ENCODE assay signal across 8 cellular contexts in the genomic region with DNA sequence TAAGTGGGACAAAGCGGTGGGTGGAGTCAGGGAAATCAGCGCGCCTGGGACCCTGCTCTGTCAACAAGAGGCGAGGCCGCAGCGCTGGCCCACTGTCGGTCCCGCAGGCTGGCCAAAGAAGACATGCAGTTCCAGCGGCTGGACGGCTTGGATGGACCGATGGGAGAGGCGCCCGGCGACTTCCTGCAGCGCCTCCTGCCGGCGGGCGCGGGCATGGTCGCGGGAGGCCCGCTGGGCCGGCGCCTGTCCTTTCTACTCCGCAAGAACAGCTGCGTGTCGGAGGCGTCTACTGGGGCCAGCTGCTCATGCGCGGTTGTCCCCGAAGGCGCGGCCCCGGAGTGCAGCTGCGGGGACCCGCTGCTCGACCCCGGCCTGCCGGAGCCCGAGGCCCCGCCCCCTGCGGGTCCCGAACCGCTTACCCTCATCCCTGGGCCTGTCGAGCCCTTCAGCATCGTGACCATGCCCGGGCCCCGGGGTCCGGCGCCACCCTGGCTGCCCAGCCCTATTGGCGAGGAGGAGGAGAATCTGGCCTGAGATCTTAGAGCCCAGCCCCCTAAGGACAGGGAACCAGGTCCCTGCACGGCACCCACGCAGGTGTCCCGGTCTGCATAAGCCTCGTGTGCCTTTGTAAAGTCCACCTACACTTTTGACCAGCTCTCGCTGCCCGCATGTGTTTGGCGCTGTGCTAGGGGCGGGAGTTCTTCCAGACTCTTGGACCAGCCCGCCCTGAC. TPM values are rescaled to one million over a fixed set of nuclear protein-coding genes. Genes with fewer than 3 reads are reported as not detected.
DNase-seq lines count a peak whose midpoint lies in the region; ATAC-seq, FAIRE-seq and TF ChIP-seq lines count a peak whose summit lies in the region.

No MANE protein-coding gene starts in this region.

- H4K20me1 ChIP-seq in GM23338 (replicated peaks; ENCODE audit: insufficient read depth) (0 out of 2 replicates have a peak, but pooled peaks cover 4% of the 10 kb centered on the region), H1 (replicated peaks in 1 of 2; ENCODE audit: control insufficient read depth in 1 of 2, insufficient read depth in 2 of 2, low read length in 2 of 2) (no peaks in the 10 kb centered on the region)

- no peaks in the 10 kb centered on the region for H3K79me2 ChIP-seq in GM23338 (replicated peaks; ENCODE audit: insufficient read depth)
- H3K79me2 ChIP-seq in H1 (ENCODE audit: control insufficient read depth in 1 of 2, insufficient read depth in 2 of 2, low read length in 2 of 2), result no peaks in the 10 kb centered on the region

- TF ChIP-seq POLR2A in H1 (IDR thresholded peaks at IDR 0.05; ENCODE audit: control extremely low read depth in 1 of 2, low read depth in 2 of 2, low read length in 2 of 2), result peak in 1 of 2 experiments; percentile 59; a peak in 1 of 3 replicates

- H2BK15ac ChIP-seq in H1 (ENCODE audit: low read length), result no peak overlapping the region

- H3K27me3 ChIP-seq in AG04450 (ENCODE audit: control insufficient read depth, insufficient read depth, low read length), result peaks cover 3% of the 10 kb centered on the region
- H3K27me3 ChIP-seq in GM23338 (ENCODE audit: insufficient read depth), result 0 out of 2 replicates have a peak, but pooled peaks cover 3% of the 10 kb centered on the region
- H3K27me3 ChIP-seq in H1 (replicated peaks in 1 of 4; ENCODE audit: control insufficient read depth in 3 of 4, extremely low read depth in 1 of 4, insufficient read depth in 3 of 4, low read length in 3 of 4), result no peaks in the 10 kb centered on the region; a peak in 1 of 7 replicates

- H3K36me3 Mint-ChIP-seq in GM23338 (ENCODE audit: low read depth), result peaks cover 20% of the 10 kb centered on the region
- H3K36me3 Mint-ChIP-seq in activated CD4-positive, alpha-beta memory T cell treated with anti-CD3 and anti-CD28 coated beads, Interleukin-2, amount 10 ng/mL, durations not matched to agents 7 days and 5 days (ENCODE audit: low read depth), result no peaks in the 10 kb centered on the region
- no peaks in the 10 kb centered on the region for H3K36me3 Mint-ChIP-seq in memory B cell

- no peaks in the 10 kb centered on the region for H3K79me1 ChIP-seq in H1 (ENCODE audit: low read depth, low read length)

- H3K36me3 ChIP-seq in GM23338 (ENCODE audit: insufficient read depth), result no peaks in the 10 kb centered on the region
- H3K36me3 ChIP-seq in H1 (ENCODE audit: control insufficient read depth in 2 of 4, insufficient read depth in 4 of 4, low read length in 3 of 4), result peaks cover 1 to 3% (median 3%) of the 10 kb centered on the region in 4 experiments; a peak in 4 of 8 replicates

- H3K27ac Mint-ChIP-seq in GM23338 (no peak overlapping the region), memory B cell (no peak overlapping the region)
- no peak overlapping the region for H3K27ac Mint-ChIP-seq in activated CD4-positive, alpha-beta memory T cell treated with anti-CD3 and anti-CD28 coated beads, Interleukin-2, amount 10 ng/mL, durations not matched to agents 7 days and 5 days

- ATAC-seq in GM23338, result peak; percentile 88
- peak; percentile 74 for ATAC-seq in memory B cell (ENCODE audit: low read depth)
- no peak for ATAC-seq in GM21526 (IDR thresholded peaks at IDR 0.05; ENCODE audit: low FRiP score, unreplicated experiment)

- H3K27me3 Mint-ChIP-seq in GM23338 (ENCODE audit: insufficient read depth, low read depth, poor library complexity), result peaks cover 29% of the 10 kb centered on the region
- peaks cover 4% of the 10 kb centered on the region for H3K27me3 Mint-ChIP-seq in activated CD4-positive, alpha-beta memory T cell treated with anti-CD3 and anti-CD28 coated beads, Interleukin-2, amount 10 ng/mL, durations not matched to agents 7 days and 5 days
- H3K27me3 Mint-ChIP-seq in memory B cell, result peaks cover 18% of the 10 kb centered on the region

- H4K5ac ChIP-seq in H1 (ENCODE audit: insufficient read length, low read depth, low read length), result no peak overlapping the region

- POLR2A ChIA-PET in AG04450 (lab: Yijun Ruan, JAX), result interaction anchor here (0.6 to 2.4 kb wide), 4 partner anchors 9 to 36 kb away, joined by 3 to 10 read pairs (median 3); a partner anchor contains a TSS
- POLR2A ChIA-PET in activated CD4-positive, alpha-beta memory T cell treated with anti-CD3 and anti-CD28 coated beads, Interleukin-2, amount 10 ng/mL, durations not matched to agents 7 days and 5 days (lab: Charles Lee), result interaction anchor here (1.1 to 1.7 kb wide), 8 partner anchors 18 to 61 kb away, joined by 3 to 8 read pairs (median 4); a partner anchor contains a TSS
- POLR2A ChIA-PET in H1 (lab: Charles Lee; ENCODE audit: partially characterized antibody), result interaction anchor here (0.6 to 6.5 kb wide), 21 partner anchors 8 to 80 kb away, joined by 3 to 50 read pairs (median 4); a partner anchor contains a TSS

- H2AFZ ChIP-seq in GM23338 (peak overlapping the region; percentile 86), H1 (ENCODE audit: low read length) (0 out of 2 replicates have a peak overlapping the region, but pooled peaks have one; percentile 84)

- no peak overlapping the region for H2AK5ac ChIP-seq in H1 (ENCODE audit: low read depth, low read length)

- CTCF ChIA-PET in AG04450 (lab: Charles Lee), result interaction anchor here (0.6 to 11.9 kb wide), 32 partner anchors 8 to 1082 kb away, joined by 3 to 247 read pairs (median 4); a partner anchor contains a TSS
- CTCF ChIA-PET in activated CD4-positive, alpha-beta memory T cell treated with anti-CD3 and anti-CD28 coated beads, Interleukin-2, amount 10 ng/mL, durations not matched to agents 7 days and 5 days (lab: Charles Lee), result interaction anchor here (0.5 to 16.8 kb wide), 24 partner anchors 10 to 175 kb away, joined by 3 to 419 read pairs (median 6); a partner anchor contains a TSS
- CTCF ChIA-PET in H1 (lab: Charles Lee; ENCODE audit: partially characterized antibody), result interaction anchor here (0.8 to 17.5 kb wide), 13 partner anchors 9 to 116 kb away, joined by 3 to 288 read pairs (median 11); a partner anchor contains a TSS

- H3K4me2 ChIP-seq in GM23338, result peak overlapping the region; percentile 80
- H3K4me2 ChIP-seq in H1 (ENCODE audit: insufficient read depth in 1 of 2, low read depth in 2 of 2, low read length in 2 of 2), result peak overlapping the region; percentile 2 to 86

- H3K4me3 ChIP-seq in AG04450 (ENCODE audit: low read depth, low read length) (peak overlapping the region; percentile 53), GM23338 (peak overlapping the region; percentile 57), H1 (ENCODE audit: extremely low read depth in 1 of 4, insufficient read depth in 2 of 4, low read depth in 3 of 4, low read length in 4 of 4) (peak overlapping the region; percentile 12 to 59 (median 27); a peak in 6 of 8 replicates)

- no peak; a peak in 1 of 3 replicates for TF ChIP-seq EP300 in H1 (IDR thresholded peaks at IDR 0.05; ENCODE audit: borderline replicate concordance in 1 of 2, low read depth in 2 of 2, low read length in 2 of 2)

- no peak overlapping the region for H3K14ac ChIP-seq in H1 (ENCODE audit: insufficient read length)

- H2BK120ac ChIP-seq in H1 (replicated peaks; ENCODE audit: low read depth, low read length), result no peak overlapping the region

- peaks cover 7% of the 10 kb centered on the region; the same call in 1 of the 2 replicates for H3F3A ChIP-seq in GM23338 (replicated peaks; ENCODE audit: low read depth)

- H3K4me1 Mint-ChIP-seq in GM23338 (peaks cover 6% of the 10 kb centered on the region; the same call in 2 of the 3 replicates), memory B cell (no peaks in the 10 kb centered on the region)
- H3K4me1 Mint-ChIP-seq in activated CD4-positive, alpha-beta memory T cell treated with anti-CD3 and anti-CD28 coated beads, Interleukin-2, amount 10 ng/mL, durations not matched to agents 7 days and 5 days, result peaks cover 11% of the 10 kb centered on the region

- H3K4me1 ChIP-seq in GM23338 (ENCODE audit: insufficient read depth), result no peaks in the 10 kb centered on the region; the same call in 1 of the 2 replicates
- H3K4me1 ChIP-seq in H1 (replicated peaks in 1 of 4; ENCODE audit: control insufficient read depth in 3 of 4, insufficient read depth in 4 of 4, low read length in 3 of 4), result peaks cover 0 to 6% (median 2%) of the 10 kb centered on the region in 4 experiments; a peak in 3 of 7 replicates

- peak overlapping the region; percentile 62; the same call in 1 of the 2 replicates for H4K8ac ChIP-seq in H1 (ENCODE audit: extremely low read depth, insufficient read depth, low read length)

- H3K23me2 ChIP-seq in H1 (ENCODE audit: low read depth, low read length), result peaks cover 2% of the 10 kb centered on the region; the same call in 1 of the 2 replicates

- H3K56ac ChIP-seq in H1 (replicated peaks; ENCODE audit: insufficient read length, low read depth, low read length), result no peak overlapping the region

- no peak overlapping the region for H2BK20ac ChIP-seq in H1 (ENCODE audit: low read length)

- H2BK12ac ChIP-seq in H1 (ENCODE audit: low read depth, low read length), result no peak overlapping the region

- H3K23ac ChIP-seq in H1 (ENCODE audit: insufficient read length), result no peak overlapping the region

- TF ChIP-seq CTCF in AG04450 (IDR thresholded peaks at IDR 0.05; ENCODE audit: low read depth, low read length) (peak; percentile 76), GM23338 (conservative IDR thresholded peaks at IDR 0.05; ENCODE audit: low read depth in 2 of 2) (peak; percentile 78 to 94), H1 (IDR thresholded peaks at IDR 0.05; ENCODE audit: control extremely low read depth in 1 of 3, insufficient read depth in 1 of 3, low read depth in 1 of 3, low read length in 3 of 3) (peak; percentile 90 to 94 (median 91))

- no peak overlapping the region for H2BK5ac ChIP-seq in H1 (ENCODE audit: low read depth, low read length)

- H4K91ac ChIP-seq in H1 (replicated peaks; ENCODE audit: insufficient read length, low read length), result no peak overlapping the region

- no peak for DNase-seq in AG04450 (ENCODE audit: low read depth, low spot score)
- DNase-seq in GM23338 (ENCODE audit: low spot score), result peak; percentile 91
- DNase-seq in NCI-H748 treated with DMSO at 0.1 percent for 48 hours (lab: John Stamatoyannopoulos, UW), result peak; percentile 44
- peak; percentile 71 for DNase-seq in activated CD4-positive, alpha-beta memory T cell treated with anti-CD3 and anti-CD28 coated beads, Interleukin-2, amount 10 ng/mL, durations not matched to agents 7 days and 5 days
- DNase-seq in H1 (ENCODE audit: low read depth in 1 of 2, low spot score in 2 of 2), result peak; percentile 83 to 95
- DNase-seq in memory B cell (ENCODE audit: low spot score in 2 of 2), result peak; percentile 63 to 75
- peak; percentile 55 to 59 for DNase-seq in stimulated activated CD8-positive, alpha-beta memory T cell treated with anti-CD3 and anti-CD28 coated beads, Interleukin-2, amount 100 ng/mL, for 48 hours (ENCODE audit: low read depth in 2 of 2)

- peak overlapping the region; percentile 32; the same call in 1 of the 2 replicates for H3K18ac ChIP-seq in H1 (ENCODE audit: extremely low read depth, low read length)

- peak overlapping the region in 2 of 4 experiments; percentile 25 to 38; a peak in 2 of 7 replicates for H3K9ac ChIP-seq in H1 (replicated peaks in 1 of 4; ENCODE audit: extremely low read depth in 1 of 4, low read depth in 3 of 4, low read length in 3 of 4)

- FAIRE-seq in H1 (lab: Jason Lieb, UNC), result no peak

- H3K27ac ChIP-seq in AG04450 (ENCODE audit: low read depth, low read length) (no peak overlapping the region), GM23338 (ENCODE audit: low read depth) (no peak overlapping the region), H1 (ENCODE audit: low read depth, low read length) (no peak overlapping the region)

- TF ChIP-seq RAD21 in H1 (IDR thresholded peaks at IDR 0.05 in 1 of 2, conservative IDR thresholded peaks at IDR 0.05 in 1 of 2; ENCODE audit: low read depth in 2 of 2, low read length in 2 of 2), result peak; percentile 52 to 63

- H3K4me3 Mint-ChIP-seq in GM23338, result peak overlapping the region; percentile 65
- H3K4me3 Mint-ChIP-seq in activated CD4-positive, alpha-beta memory T cell treated with anti-CD3 and anti-CD28 coated beads, Interleukin-2, amount 10 ng/mL, durations not matched to agents 7 days and 5 days, result peak overlapping the region; percentile 49
- H3K4me3 Mint-ChIP-seq in memory B cell, result peak overlapping the region; percentile 32

- H3K4ac ChIP-seq in H1 (replicated peaks; ENCODE audit: insufficient read length, low read depth, low read length), result no peak overlapping the region

- 7% methylated on average over 60 of the region's 60 CpGs; no CpG with 5 or more reads in 1 of the 2 experiments for WGBS in H1 (ENCODE audit: extremely low coverage in 1 of 2, insufficient coverage in 1 of 2, insufficient read length in 1 of 2, insufficient replicate concordance in 2 of 2, low coverage in 1 of 2, low lambda C conversion rate in 2 of 2, missing lambda C conversion rate in 1 of 2), 2 experiments

- H3K9me3 ChIP-seq in AG04450 (ENCODE audit: control insufficient read depth, insufficient read depth, low read length) (no peaks in the 10 kb centered on the region; the same call in 1 of the 2 replicates), H1 (ENCODE audit: insufficient read depth in 2 of 2, low read depth in 1 of 2, low read length in 1 of 2) (no peaks in the 10 kb centered on the region)

- no peaks in the 10 kb centered on the region for H3K9me2 ChIP-seq in GM23338 (ENCODE audit: insufficient read depth)

- H3K9me3 Mint-ChIP-seq in GM23338, result peaks cover 3% of the 10 kb centered on the region; the same call in 2 of the 3 replicates
- no peaks in the 10 kb centered on the region for H3K9me3 Mint-ChIP-seq in activated CD4-positive, alpha-beta memory T cell treated with anti-CD3 and anti-CD28 coated beads, Interleukin-2, amount 10 ng/mL, durations not matched to agents 7 days and 5 days
- no peaks in the 10 kb centered on the region for H3K9me3 Mint-ChIP-seq in memory B cell

RNA-seq across cellular contexts. Expression of a gene that starts 6.1 kb away (rescaled TPM):
- polyA plus RNA-seq in AG04450 (2011; rRNA removed) (not detected in 2 replicates), GM23338 (2016; fragmentation: Nextera tagmentation; extraction: Ambion mirVana) (1.2 and 1.3 TPM in 2 replicates), H1 (2011; rRNA removed) (7.3 and 11.6 TPM in 2 replicates)
- not detected in 2 replicates for polyA minus RNA-seq in AG04450 (2011; rRNA and poly(A)+ RNA removed)
- total RNA-seq in GM23338 (2014; rRNA removed; shearing (Covaris generic)), result 7.5 and 10.4 TPM in 2 replicates
- not detected for total RNA-seq in activated CD4-positive, alpha-beta memory T cell treated with anti-CD3 and anti-CD28 coated beads, Interleukin-2, amount 10 ng/mL, durations not matched to agents 7 days and 5 days
- 4.6 TPM in 2 replicates for total RNA-seq in H1 (2021; fragmentation: NEBNext Ultra II Directional; extraction: Animal tissue kit (Norgen Biotek cat#: 25700))
- polyA plus RNA-seq in H1 (2011; cell fraction: cytosol; rRNA removed), result 7.1 TPM
- polyA plus RNA-seq in H1 (2011; cell fraction: nucleus; rRNA removed), result 9.7 TPM
- polyA plus RNA-seq in H1 (2012, experiment 1 of 2), result 2.3 to 6.3 TPM (median 4.2 TPM) in 4 replicates
- polyA plus RNA-seq in H1 (2012, experiment 2 of 2), result 4.4 TPM
- polyA plus RNA-seq in H1 (2013, experiment 1 of 2), result 6.4 TPM
- polyA plus RNA-seq in H1 (2013, experiment 2 of 2), result 5.7 TPM
- 5.7 and 7.9 TPM in 2 replicates for polyA minus RNA-seq in H1 (2011; rRNA and poly(A)+ RNA removed)
- 4.3 TPM for polyA minus RNA-seq in H1 (2011; cell fraction: cytosol; rRNA and poly(A)+ RNA removed)
- 2.5 TPM for polyA minus RNA-seq in H1 (2011; cell fraction: nucleus; rRNA and poly(A)+ RNA removed)

RNA-seq across cellular contexts. Expression of a gene that starts 17.6 kb away (rescaled TPM):
- polyA plus RNA-seq in AG04450 (2011; rRNA removed) (5.5 and 6.4 TPM in 2 replicates), GM23338 (2016; fragmentation: Nextera tagmentation; extraction: Ambion mirVana) (46.9 and 56.9 TPM in 2 replicates), H1 (2011; rRNA removed) (23.8 and 39.2 TPM in 2 replicates)
- 4.7 and 5.7 TPM in 2 replicates for polyA minus RNA-seq in AG04450 (2011; rRNA and poly(A)+ RNA removed)
- total RNA-seq in GM23338 (2014; rRNA removed; shearing (Covaris generic)), result 85.3 and 86.4 TPM in 2 replicates
- total RNA-seq in activated CD4-positive, alpha-beta memory T cell treated with anti-CD3 and anti-CD28 coated beads, Interleukin-2, amount 10 ng/mL, durations not matched to agents 7 days and 5 days, result 10 to 100 TPM; 17.0 to 17.8 TPM
- 59.3 and 63.2 TPM in 2 replicates for total RNA-seq in H1 (2021; fragmentation: NEBNext Ultra II Directional; extraction: Animal tissue kit (Norgen Biotek cat#: 25700))
- 52.1 TPM for polyA plus RNA-seq in H1 (2011; cell fraction: cytosol; rRNA removed)
- polyA plus RNA-seq in H1 (2011; cell fraction: nucleus; rRNA removed), result 124 TPM
- polyA plus RNA-seq in H1 (2012, experiment 1 of 2), result 72.5 to 107 TPM (median 96.5 TPM) in 4 replicates
- 35.9 TPM for polyA plus RNA-seq in H1 (2012, experiment 2 of 2)
- polyA plus RNA-seq in H1 (2013, experiment 1 of 2), result 47.5 TPM
- polyA plus RNA-seq in H1 (2013, experiment 2 of 2), result 40.1 TPM
- polyA minus RNA-seq in H1 (2011; rRNA and poly(A)+ RNA removed), result 25.1 and 27.9 TPM in 2 replicates
- 17.9 TPM for polyA minus RNA-seq in H1 (2011; cell fraction: cytosol; rRNA and poly(A)+ RNA removed)
- polyA minus RNA-seq in H1 (2011; cell fraction: nucleus; rRNA and poly(A)+ RNA removed), result 50.3 TPM

RNA-seq across cellular contexts. Expression of a gene that starts 20.4 kb away (rescaled TPM):
- polyA plus RNA-seq in AG04450 (2011; rRNA removed) (114 and 129 TPM in 2 replicates), GM23338 (2016; fragmentation: Nextera tagmentation; extraction: Ambion mirVana) (89.5 and 90.4 TPM in 2 replicates), H1 (2011; rRNA removed) (297 and 304 TPM in 2 replicates)
- 59.1 and 81.4 TPM in 2 replicates for polyA minus RNA-seq in AG04450 (2011; rRNA and poly(A)+ RNA removed)
- 75.3 and 109 TPM in 2 replicates for total RNA-seq in GM23338 (2014; rRNA removed; shearing (Covaris generic))
- total RNA-seq in activated CD4-positive, alpha-beta memory T cell treated with anti-CD3 and anti-CD28 coated beads, Interleukin-2, amount 10 ng/mL, durations not matched to agents 7 days and 5 days, result 10 to 100 TPM; 61.8 to 62.9 TPM
- total RNA-seq in H1 (2021; fragmentation: NEBNext Ultra II Directional; extraction: Animal tissue kit (Norgen Biotek cat#: 25700)), result 105 and 106 TPM in 2 replicates
- 261 TPM for polyA plus RNA-seq in H1 (2011; cell fraction: cytosol; rRNA removed)
- 249 TPM for polyA plus RNA-seq in H1 (2011; cell fraction: nucleus; rRNA removed)
- 171 to 210 TPM (median 184 TPM) in 4 replicates for polyA plus RNA-seq in H1 (2012, experiment 1 of 2)
- polyA plus RNA-seq in H1 (2012, experiment 2 of 2), result 256 TPM
- 76.0 TPM for polyA plus RNA-seq in H1 (2013, experiment 1 of 2)
- 71.3 TPM for polyA plus RNA-seq in H1 (2013, experiment 2 of 2)
- polyA minus RNA-seq in H1 (2011; rRNA and poly(A)+ RNA removed), result 108 and 115 TPM in 2 replicates
- 60.5 TPM for polyA minus RNA-seq in H1 (2011; cell fraction: cytosol; rRNA and poly(A)+ RNA removed)
- 36.4 TPM for polyA minus RNA-seq in H1 (2011; cell fraction: nucleus; rRNA and poly(A)+ RNA removed)

RNA-seq across cellular contexts. Expression of a gene that starts 23.2 kb away (rescaled TPM):
- polyA plus RNA-seq in AG04450 (2011; rRNA removed), result 147 and 161 TPM in 2 replicates
- polyA minus RNA-seq in AG04450 (2011; rRNA and poly(A)+ RNA removed), result 42.2 and 48.6 TPM in 2 replicates
- 170 and 171 TPM in 2 replicates for total RNA-seq in GM23338 (2014; rRNA removed; shearing (Covaris generic))
- 254 and 257 TPM in 2 replicates for polyA plus RNA-seq in GM23338 (2016; fragmentation: Nextera tagmentation; extraction: Ambion mirVana)
- total RNA-seq in activated CD4-positive, alpha-beta memory T cell treated with anti-CD3 and anti-CD28 coated beads, Interleukin-2, amount 10 ng/mL, durations not matched to agents 7 days and 5 days, result 100 to 1,000 TPM; 205 TPM
- 149 and 156 TPM in 2 replicates for total RNA-seq in H1 (2021; fragmentation: NEBNext Ultra II Directional; extraction: Animal tissue kit (Norgen Biotek cat#: 25700))
- polyA plus RNA-seq in H1 (2011; rRNA removed), result 130 and 167 TPM in 2 replicates
- 216 TPM for polyA plus RNA-seq in H1 (2011; cell fraction: cytosol; rRNA removed)
- polyA plus RNA-seq in H1 (2011; cell fraction: nucleus; rRNA removed), result 124 TPM
- 169 to 208 TPM (median 189 TPM) in 4 replicates for polyA plus RNA-seq in H1 (2012, experiment 1 of 2)
- 245 TPM for polyA plus RNA-seq in H1 (2012, experiment 2 of 2)
- polyA plus RNA-seq in H1 (2013, experiment 1 of 2), result 179 TPM
- 179 TPM for polyA plus RNA-seq in H1 (2013, experiment 2 of 2)
- 33.4 and 36.1 TPM in 2 replicates for polyA minus RNA-seq in H1 (2011; rRNA and poly(A)+ RNA removed)
- 45.1 TPM for polyA minus RNA-seq in H1 (2011; cell fraction: cytosol; rRNA and poly(A)+ RNA removed)
- 31.4 TPM for polyA minus RNA-seq in H1 (2011; cell fraction: nucleus; rRNA and poly(A)+ RNA removed)

RNA-seq across cellular contexts. Expression of a gene that starts 33.6 kb away (rescaled TPM):
- polyA plus RNA-seq in AG04450 (2011; rRNA removed) (24.1 and 44.3 TPM in 2 replicates), GM23338 (2016; fragmentation: Nextera tagmentation; extraction: Ambion mirVana) (7.7 and 7.8 TPM in 2 replicates), H1 (2011; rRNA removed) (10.0 and 14.1 TPM in 2 replicates)
- polyA minus RNA-seq in AG04450 (2011; rRNA and poly(A)+ RNA removed), result 15.7 and 16.4 TPM in 2 replicates
- 16.0 and 20.2 TPM in 2 replicates for total RNA-seq in GM23338 (2014; rRNA removed; shearing (Covaris generic))
- total RNA-seq in activated CD4-positive, alpha-beta memory T cell treated with anti-CD3 and anti-CD28 coated beads, Interleukin-2, amount 10 ng/mL, durations not matched to agents 7 days and 5 days, result 100 to 1,000 TPM; 197 TPM
- total RNA-seq in H1 (2021; fragmentation: NEBNext Ultra II Directional; extraction: Animal tissue kit (Norgen Biotek cat#: 25700)), result 7.4 and 8.6 TPM in 2 replicates
- 9.2 TPM for polyA plus RNA-seq in H1 (2011; cell fraction: cytosol; rRNA removed)
- polyA plus RNA-seq in H1 (2011; cell fraction: nucleus; rRNA removed), result 12.1 TPM
- polyA plus RNA-seq in H1 (2012, experiment 1 of 2), result 4.8 to 7.1 TPM (median 5.6 TPM) in 4 replicates
- polyA plus RNA-seq in H1 (2012, experiment 2 of 2), result 5.9 TPM
- polyA plus RNA-seq in H1 (2013, experiment 1 of 2), result 6.9 TPM
- 6.5 TPM for polyA plus RNA-seq in H1 (2013, experiment 2 of 2)
- polyA minus RNA-seq in H1 (2011; rRNA and poly(A)+ RNA removed), result 1.8 TPM in 2 replicates
- 8.7 TPM for polyA minus RNA-seq in H1 (2011; cell fraction: cytosol; rRNA and poly(A)+ RNA removed)
- polyA minus RNA-seq in H1 (2011; cell fraction: nucleus; rRNA and poly(A)+ RNA removed), result 21.3 TPM
